19 cellular contexts compared by ENCODE assay signal in genomic region chr5:149913449-149914419, GRCh38. TPM values are rescaled to one million over a fixed set of nuclear protein-coding genes. Genes with fewer than 3 reads are reported as not detected.
DNase-seq lines count a peak whose midpoint lies in the region; ATAC-seq, FAIRE-seq and TF ChIP-seq lines count a peak whose summit lies in the region.
"Had no signal": no experiment of that assay in that cellular context is flagged by ENCODE, and none has a peak within 500 bp of the region (broad histone marks: within the 10 kb centered on the region; RNA-seq: fewer than 3 reads in every experiment).

No MANE protein-coding gene starts in this region.

- peaks cover 28% of the 10 kb centered on the region for H3K4me1 ChIP-seq in endothelial cell of umbilical vein (ENCODE audit: control insufficient read depth, extremely low read depth, insufficient read depth, low read length)

- H3K9me3 Mint-ChIP-seq in osteocyte (ENCODE audit: unreplicated experiment): no peaks in the 10 kb centered on the region
- H3K9me3 Mint-ChIP-seq: activated T-helper 2 cell treated with anti-CD3 and anti-CD28 coated beads, Interferon-gamma antibody, Interleukin-2, Interleukin-4, amounts not matched to agents 10 μg/mL and 5 μg/mL and 100 μg/mL, durations not matched to agents 14 hours and 24 hours and 36 hours; CD14-positive monocyte; H9; natural killer cell treated with Interleukin-12 subunit alpha and Interleukin-12 subunit beta and Interleukin-15 and Interleukin-18, amount 100 ng/mL, for 72 hours had no signal

- ATAC-seq in GM18907 (IDR thresholded peaks at IDR 0.05; ENCODE audit: unreplicated experiment): no peak
- ATAC-seq: left lobe of liver had no signal

- intact Hi-C loops in endothelial cell of umbilical vein (cut with micrococcal nuclease): loop anchor here (2.0 kb wide), 1 partner anchor 25 kb away; no protein-coding TSS in a partner anchor

- no peak overlapping the region for H3K4me3 Mint-ChIP-seq in osteocyte (ENCODE audit: unreplicated experiment)
- H3K4me3 Mint-ChIP-seq: CD14-positive monocyte; H9; natural killer cell treated with Interleukin-12 subunit alpha and Interleukin-12 subunit beta and Interleukin-15 and Interleukin-18, amount 100 ng/mL, for 72 hours had no signal

- peaks cover 41% of the 10 kb centered on the region for H3K4me1 Mint-ChIP-seq in osteocyte (ENCODE audit: unreplicated experiment)

- peak; percentile 25 for DNase-seq in GM10248 (ENCODE audit: extremely low spot score)
- DNase-seq in MV-4-11 (lab: John Stamatoyannopoulos, UW): peak; percentile 8
- DNase-seq in endothelial cell of umbilical vein (ENCODE audit: low read depth, low spot score): peak; percentile 61
- DNase-seq in osteocyte (ENCODE audit: extremely low spot score, unreplicated experiment): no peak
- DNase-seq in RKO (ENCODE audit: low spot score): no peak
- DNase-seq in HPDE6-E6E7 (ENCODE audit: extremely low spot score): no peak
- no peak for DNase-seq in activated CD4-positive, alpha-beta T cell treated with anti-CD3 and anti-CD28 coated beads, Interleukin-2, amount 50 U/mL, for 48 hours
- DNase-seq: activated CD4-positive, alpha-beta T cell treated with anti-CD3 and anti-CD28 coated beads, Interleukin-2, amount 50 U/mL, for 1 hour; effector memory CD4-positive, alpha-beta T cell; H9; MG63 had no signal

- peaks cover 6% of the 10 kb centered on the region for H3K27me3 Mint-ChIP-seq in osteocyte (ENCODE audit: unreplicated experiment)

- no peak for TF ChIP-seq CTCF in GM10248 (IDR thresholded peaks at IDR 0.05; ENCODE audit: control extremely low read depth, extremely low read depth, low read depth, missing control alignments)
- TF ChIP-seq CTCF in endothelial cell of umbilical vein (IDR thresholded peaks at IDR 0.05; ENCODE audit: extremely low read depth in 1 of 2, insufficient read depth in 1 of 2, low read depth in 1 of 2, low read length in 2 of 2): no peak
- no peak for TF ChIP-seq CTCF in osteocyte (IDR thresholded peaks at IDR 0.05)

- no peaks in the 10 kb centered on the region for H3K36me3 ChIP-seq in endothelial cell of umbilical vein (ENCODE audit: control insufficient read depth in 2 of 2, extremely low read depth in 1 of 2, insufficient read depth in 2 of 2, low read length in 2 of 2)
- H3K36me3 ChIP-seq: MG63 had no signal

- H3K27me3 ChIP-seq in endothelial cell of umbilical vein (ENCODE audit: control insufficient read depth in 2 of 2, insufficient read depth in 2 of 2, low read length in 2 of 2): no peaks in the 10 kb centered on the region

- H3K4me3 ChIP-seq in endothelial cell of umbilical vein (replicated peaks in 1 of 3; ENCODE audit: insufficient read depth in 1 of 3, low read depth in 1 of 3, low read length in 3 of 3): no peak overlapping the region
- H3K4me3 ChIP-seq: MG63 had no signal

- H3K79me2 ChIP-seq in endothelial cell of umbilical vein (ENCODE audit: control insufficient read depth, insufficient read depth, low read length): no peaks in the 10 kb centered on the region

- CTCF ChIA-PET in GM10248 (lab: Yijun Ruan, JAX) (interaction anchor here (1.4 kb wide), 1 partner anchor 9 kb away, joined by 3 read pairs; no protein-coding TSS in a partner anchor), endothelial cell of umbilical vein (lab: Charles Lee) (interaction anchor here (0.6 to 2.8 kb wide), 7 partner anchors 10 to 80 kb away, joined by 3 to 8 read pairs (median 6); no protein-coding TSS in a partner anchor)

- H3K9me1 ChIP-seq in endothelial cell of umbilical vein (replicated peaks; ENCODE audit: control insufficient read depth, extremely low read depth, insufficient read depth, low read length): no peaks in the 10 kb centered on the region

- FAIRE-seq in endothelial cell of umbilical vein (lab: Jason Lieb, UNC): peak; percentile 94

- no peaks in the 10 kb centered on the region for H3K36me3 Mint-ChIP-seq in osteocyte (ENCODE audit: unreplicated experiment)
- H3K36me3 Mint-ChIP-seq: CD14-positive monocyte; natural killer cell treated with Interleukin-12 subunit alpha and Interleukin-12 subunit beta and Interleukin-15 and Interleukin-18, amount 100 ng/mL, for 72 hours had no signal

- H3K9ac ChIP-seq in endothelial cell of umbilical vein (replicated peaks; ENCODE audit: extremely low read depth, insufficient read depth, low read length): no peak overlapping the region

- peak overlapping the region; percentile 40 for H3K27ac Mint-ChIP-seq in osteocyte (ENCODE audit: unreplicated experiment)
- H3K27ac Mint-ChIP-seq: activated T-helper 2 cell treated with anti-CD3 and anti-CD28 coated beads, Interferon-gamma antibody, Interleukin-2, Interleukin-4, amounts not matched to agents 10 μg/mL and 5 μg/mL and 100 μg/mL, durations not matched to agents 14 hours and 24 hours and 36 hours; H9 had no signal

- dilution Hi-C loops in endothelial cell of umbilical vein (cut with MboI; ENCODE audit: extremely low pct_ligation_motif_present, low sequenced_read_pairs): no loop called here

- BruUV-seq in endothelial cell of umbilical vein (replicated peaks; lab: Mats Ljungman, UMichigan): no TSS peak

- H4K20me1 ChIP-seq in endothelial cell of umbilical vein (replicated peaks; ENCODE audit: control insufficient read depth, extremely low read depth, insufficient read depth, low read length): no peaks in the 10 kb centered on the region

- H2AFZ ChIP-seq in endothelial cell of umbilical vein (ENCODE audit: low read depth, low read length): peak overlapping the region; percentile 68

- H3K9me3 ChIP-seq in endothelial cell of umbilical vein (replicated peaks; ENCODE audit: control insufficient read depth, insufficient read depth, low read length): no peaks in the 10 kb centered on the region
- H3K9me3 ChIP-seq: MG63 had no signal

- peak overlapping the region; percentile 10 for H3K27ac ChIP-seq in endothelial cell of umbilical vein (ENCODE audit: insufficient read depth, low read depth, low read length)
- H3K27ac ChIP-seq: HL-60 had no signal

- TF ChIP-seq POLR2A in endothelial cell of umbilical vein (IDR thresholded peaks at IDR 0.05; ENCODE audit: low read depth, low read length): no peak

- POLR2A ChIA-PET in GM10248 (lab: Yijun Ruan, JAX) (no interaction called here), endothelial cell of umbilical vein (lab: Charles Lee) (no interaction called here)

- H3K4me2 ChIP-seq in endothelial cell of umbilical vein (ENCODE audit: insufficient read depth, low read length): peak overlapping the region; percentile 39

TF ChIP-seq in endothelial cell of umbilical vein, 7 proteins besides CTCF, POLR2A, EP300 and RAD21:
- TF ChIP-seq FOS (IDR thresholded peaks at IDR 0.05; ENCODE audit: borderline replicate concordance, insufficient read depth, low read length): peak; percentile 83
- peak; percentile 43 for TF ChIP-seq JUN (IDR thresholded peaks at IDR 0.05; ENCODE audit: borderline replicate concordance, insufficient read depth, insufficient read length, low read depth)
- no peak for TF ChIP-seq EZH2 (IDR thresholded peaks at IDR 0.05; ENCODE audit: borderline replicate concordance, low read depth, low read length, severe bottlenecking)
- TF ChIP-seq MAX (IDR thresholded peaks at IDR 0.05; ENCODE audit: insufficient read depth, insufficient read length): no peak

RNA-seq across cellular contexts. Expression of gene PDE6A, which starts 30.9 kb away (rescaled TPM):
- total RNA-seq in endothelial cell of umbilical vein (not detected in 2 replicates), osteocyte (not detected in 2 replicates)
- not detected in 2 replicates for polyA plus RNA-seq in endothelial cell of umbilical vein
- not detected in 2 replicates for polyA plus RNA-seq in endothelial cell of umbilical vein (2011; cell fraction: cytosol; rRNA removed)
- not detected in 2 replicates for polyA plus RNA-seq in endothelial cell of umbilical vein (2011; cell fraction: nucleus; rRNA removed)
- 0.07 TPM in 1 of 2 replicates, not detected in the other for polyA plus RNA-seq in endothelial cell of umbilical vein (2012)
- polyA minus RNA-seq in endothelial cell of umbilical vein: not detected in 2 replicates
- not detected for polyA minus RNA-seq in endothelial cell of umbilical vein (2011; cell fraction: cytosol; rRNA and poly(A)+ RNA removed)
- polyA minus RNA-seq in endothelial cell of umbilical vein (2011; cell fraction: nucleus; rRNA and poly(A)+ RNA removed): not detected in 2 replicates
- total RNA-seq: activated T-helper 2 cell treated with anti-CD3 and anti-CD28 coated beads, Interferon-gamma antibody, Interleukin-2, Interleukin-4, amounts not matched to agents 10 μg/mL and 5 μg/mL and 100 μg/mL, durations not matched to agents 14 hours and 24 hours and 36 hours; glomerular endothelial cell; H9; left lobe of liver; natural killer cell treated with Interleukin-12 subunit alpha and Interleukin-12 subunit beta and Interleukin-15 and Interleukin-18, amount 100 ng/mL, for 72 hours; skeletal muscle tissue had no signal
- polyA plus RNA-seq: CD14-positive monocyte had no signal

RNA-seq across cellular contexts. Expression of gene SLC26A2, which starts 46.8 kb away (rescaled TPM):
- 16.5 and 16.8 TPM in 2 replicates for total RNA-seq in endothelial cell of umbilical vein
- 5.0 and 5.9 TPM in 2 replicates for polyA plus RNA-seq in endothelial cell of umbilical vein
- 4.1 and 4.3 TPM in 2 replicates for polyA plus RNA-seq in endothelial cell of umbilical vein (2011; cell fraction: cytosol; rRNA removed)
- polyA plus RNA-seq in endothelial cell of umbilical vein (2011; cell fraction: nucleus; rRNA removed): 4.0 and 4.5 TPM in 2 replicates
- polyA plus RNA-seq in endothelial cell of umbilical vein (2012): 9.5 and 14.9 TPM in 2 replicates
- 54.2 and 54.7 TPM in 2 replicates for polyA minus RNA-seq in endothelial cell of umbilical vein
- 4.4 TPM for polyA minus RNA-seq in endothelial cell of umbilical vein (2011; cell fraction: cytosol; rRNA and poly(A)+ RNA removed)
- polyA minus RNA-seq in endothelial cell of umbilical vein (2011; cell fraction: nucleus; rRNA and poly(A)+ RNA removed): 6.5 and 18.6 TPM in 2 replicates
- 39.7 and 41.8 TPM in 2 replicates for total RNA-seq in osteocyte

Comparison
In these comparisons a context has a peak if more than half of its experiments do, and no peak if none do; other contexts are left out.
1. DNase-seq: peak in GM10248 (single experiment), MV-4-11 (single experiment) and endothelial cell of umbilical vein (single experiment); none in osteocyte (single experiment), RKO (single experiment), HPDE6-E6E7 (single experiment) and activated CD4-positive, alpha-beta T cell treated with anti-CD3 and anti-CD28 coated beads, Interleukin-2, amount 50 U/mL, for 48 hours (0 of 2).